In the genomic region with DNA sequence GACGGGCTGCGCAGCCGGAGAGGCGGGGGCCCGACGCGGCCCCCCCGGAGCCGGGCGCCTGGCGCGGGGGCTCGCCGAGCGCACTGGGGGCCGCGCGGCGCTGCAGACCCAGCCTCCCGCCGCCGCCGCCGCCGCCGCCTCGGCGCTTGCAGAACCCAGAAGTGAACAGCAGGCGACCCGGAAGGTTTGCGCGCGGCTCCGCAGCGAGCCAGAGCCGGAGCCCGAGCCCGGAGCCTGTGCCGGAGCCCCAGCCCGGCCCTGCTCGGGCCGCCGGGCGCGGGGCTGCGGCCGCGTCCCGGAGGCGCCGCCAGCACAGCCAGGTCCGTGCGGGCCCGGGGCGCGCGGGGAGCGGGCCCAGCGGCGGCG, we compare ENCODE assay signal across 8 cellular contexts. TPM values are rescaled to one million over a fixed set of nuclear protein-coding genes. Genes with fewer than 3 reads are reported as not detected.
DNase-seq lines count a peak whose midpoint lies in the region; ATAC-seq and TF ChIP-seq lines count a peak whose summit lies in the region.

A gene with protein sequence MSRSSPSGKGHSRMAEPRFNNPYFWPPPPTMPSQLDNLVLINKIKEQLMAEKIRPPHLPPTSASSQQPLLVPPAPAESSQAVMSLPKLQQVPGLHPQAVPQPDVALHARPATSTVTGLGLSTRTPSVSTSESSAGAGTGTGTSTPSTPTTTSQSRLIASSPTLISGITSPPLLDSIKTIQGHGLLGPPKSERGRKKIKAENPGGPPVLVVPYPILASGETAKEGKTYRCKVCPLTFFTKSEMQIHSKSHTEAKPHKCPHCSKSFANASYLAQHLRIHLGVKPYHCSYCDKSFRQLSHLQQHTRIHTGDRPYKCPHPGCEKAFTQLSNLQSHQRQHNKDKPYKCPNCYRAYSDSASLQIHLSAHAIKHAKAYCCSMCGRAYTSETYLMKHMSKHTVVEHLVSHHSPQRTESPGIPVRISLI (plus strand): TSS at position 158 of the 366 bp plus-strand sequence. CDS start 14,083 bp downstream, outside the sequence.

- 0% methylated on average over 1 to 61 of the region's 61 CpGs for WGBS in endodermal cell (ENCODE audit: insufficient coverage in 1 of 2, insufficient read length in 1 of 2), 2 experiments
- WGBS in mesendoderm (ENCODE audit: extremely low coverage, insufficient coverage, low lambda C conversion rate) = no CpG with 5 or more reads among the region's 61 CpGs

- H2BK120ac ChIP-seq in mesendoderm (ENCODE audit: low read depth, low read length) = peak within 1 kb of the TSS; percentile 31

- H3K4ac ChIP-seq in mesendoderm (ENCODE audit: low read depth, low read length) = peak within 1 kb of the TSS; percentile 76

- H3K36me3 ChIP-seq in ES-I3 (ENCODE audit: insufficient read depth, low read length) = no peaks in the 10 kb centered on the region
- no peaks in the 10 kb centered on the region for H3K36me3 ChIP-seq in endodermal cell (ENCODE audit: control insufficient read depth, insufficient read depth, low read length)
- peaks cover 1% of the 10 kb centered on the region for H3K36me3 ChIP-seq in mesendoderm (ENCODE audit: control insufficient read depth, insufficient read depth, low read length)

- peaks cover 37% of the 10 kb centered on the region for H3K4me1 Mint-ChIP-seq in endodermal cell

- peak within 1 kb of the TSS; percentile 98 for H3K9ac ChIP-seq in ES-I3 (ENCODE audit: low read depth, low read length)
- H3K9ac ChIP-seq in endodermal cell (ENCODE audit: extremely low read depth, low read length, poor library complexity, severe bottlenecking) = peak within 1 kb of the TSS; percentile 94
- peak within 1 kb of the TSS; percentile 87 for H3K9ac ChIP-seq in mesendoderm (ENCODE audit: low read length)

- no peak within 1 kb of the TSS for H2BK15ac ChIP-seq in mesendoderm (replicated peaks; ENCODE audit: low read depth)

- peak within 1 kb of the TSS; percentile 95 for H3K56ac ChIP-seq in mesendoderm (ENCODE audit: low read length)

- peak within 1 kb of the TSS; percentile 30 for H2BK5ac ChIP-seq in mesendoderm (ENCODE audit: low read length)

- H3K4me1 ChIP-seq in ES-I3 (ENCODE audit: insufficient read depth, low read length) = peaks cover 13% of the 10 kb centered on the region
- peaks cover 23% of the 10 kb centered on the region for H3K4me1 ChIP-seq in endodermal cell (ENCODE audit: control insufficient read depth, insufficient read depth, low read length)
- peaks cover 18% of the 10 kb centered on the region for H3K4me1 ChIP-seq in mesendoderm (ENCODE audit: control insufficient read depth, low read depth, low read length)

- H3K27ac ChIP-seq in endodermal cell (ENCODE audit: low read depth, low read length) (peak within 1 kb of the TSS; percentile 95), mesendoderm (ENCODE audit: low read depth, low read length) (peak within 1 kb of the TSS; percentile 75)

- DNase-seq in NOMO-1 (lab: John Stamatoyannopoulos, UW; ENCODE audit: unreplicated experiment in 2 of 2) (peak; percentile 38 to 61), endodermal cell (peak; percentile 87), mesendoderm (peak; percentile 78), NK-92 (lab: John Stamatoyannopoulos, UW; ENCODE audit: unreplicated experiment) (no peak)
- DNase-seq in activated CD8-positive, alpha-beta memory T cell treated with anti-CD3 and anti-CD28 coated beads, Interleukin-2, amount 50 U/mL, for 4 hours = peak; percentile 72
- DNase-seq in stimulated activated CD8-positive, alpha-beta memory T cell treated with anti-CD3 and anti-CD28 coated beads, Interleukin-12 subunit alpha, Interleukin-12 subunit beta, amount 100 ng/mL, for 24 hours (ENCODE audit: extremely low read depth) = peak; percentile 31

- peaks cover 22% of the 10 kb centered on the region for H3K79me1 ChIP-seq in mesendoderm (ENCODE audit: low read length)

- peak within 1 kb of the TSS; percentile 93 for H3K18ac ChIP-seq in mesendoderm (ENCODE audit: low read length)

- H3K27ac Mint-ChIP-seq in endodermal cell = peak within 1 kb of the TSS; percentile 96

- peak within 1 kb of the TSS; percentile 96 for H3K4me3 ChIP-seq in endodermal cell (ENCODE audit: low read length)
- H3K4me3 ChIP-seq in mesendoderm (ENCODE audit: low read length) = peak within 1 kb of the TSS; percentile 86

- no peaks in the 10 kb centered on the region for H3K36me3 Mint-ChIP-seq in endodermal cell (ENCODE audit: low read depth)

- no peaks in the 10 kb centered on the region for H3K9me3 Mint-ChIP-seq in endodermal cell

- no peak for TF ChIP-seq CTCF in endodermal cell (conservative IDR thresholded peaks at IDR 0.05)

- peak within 1 kb of the TSS; percentile 58 for H4K8ac ChIP-seq in mesendoderm (ENCODE audit: low read depth, low read length)

- H3K9me3 ChIP-seq in ES-I3 (ENCODE audit: control insufficient read depth, insufficient read depth, low read length) (no peaks in the 10 kb centered on the region), endodermal cell (ENCODE audit: control insufficient read depth, low read length) (no peaks in the 10 kb centered on the region)

- H3K27me3 ChIP-seq in endodermal cell (ENCODE audit: control insufficient read depth, insufficient read depth, low read length, poor library complexity, severe bottlenecking) = no peaks in the 10 kb centered on the region
- H3K27me3 ChIP-seq in mesendoderm (ENCODE audit: insufficient read depth, low read length, poor library complexity) = no peaks in the 10 kb centered on the region

- no peak within 1 kb of the TSS for H2AK5ac ChIP-seq in mesendoderm (ENCODE audit: low read length)

- peaks cover 12% of the 10 kb centered on the region for H3K27me3 Mint-ChIP-seq in endodermal cell (ENCODE audit: insufficient read depth)

- H3K79me2 ChIP-seq in mesendoderm (ENCODE audit: control insufficient read depth, insufficient read depth, low read length) = peaks cover 27% of the 10 kb centered on the region

- peak; percentile 37 for ATAC-seq in HG02610 (IDR thresholded peaks at IDR 0.05; ENCODE audit: unreplicated experiment)

- peak within 1 kb of the TSS; percentile 66 for H3K23ac ChIP-seq in mesendoderm (ENCODE audit: low read length)

- no peak within 1 kb of the TSS for H4K5ac ChIP-seq in mesendoderm (ENCODE audit: low read length)

- peak within 1 kb of the TSS; percentile 66 for H3K4me2 ChIP-seq in mesendoderm (ENCODE audit: low read length)

- peak within 1 kb of the TSS; percentile 96 for H3K4me3 Mint-ChIP-seq in endodermal cell

RNA-seq across cellular contexts. Expression of the gene that starts here (rescaled TPM):
- 10 to 100 TPM; 27.4 to 41.5 TPM for total RNA-seq in endodermal cell
- 49.5 TPM for polyA plus RNA-seq in endodermal cell (2013, experiment 1 of 2)
- polyA plus RNA-seq in endodermal cell (2013, experiment 2 of 2) = 48.8 TPM
- polyA plus RNA-seq in mesendoderm (2013, experiment 1 of 2) = 25.3 TPM
- 25.7 TPM for polyA plus RNA-seq in mesendoderm (2013, experiment 2 of 2)
